Comparison of ENCODE assay signal across 8 cellular contexts in genomic region chr14:73458219-73458976, GRCh38. TPM values are rescaled to one million over a fixed set of nuclear protein-coding genes. Genes with fewer than 3 reads are reported as not detected.
A peak's percentile ranks its signal among the peaks of the same experiment; 100 is the strongest.
DNase-seq lines count a peak whose midpoint lies in the region; ATAC-seq and TF ChIP-seq lines count a peak whose summit lies in the region.

Gene NUMB, minus strand, starts transcription at chr14:73458546. Its CDS starts 102,795 bp downstream, at chr14:73355751.

- peak within 1 kb of the TSS; percentile 49; the same call in 1 of the 2 replicates for H2AFZ ChIP-seq in GM23338

- peak; percentile 99 for DNase-seq in Daoy (ENCODE audit: low read depth)
- peak; percentile 100 for DNase-seq in GM23338 (ENCODE audit: low spot score)
- peak; percentile 100 for DNase-seq in LHCN-M2 (ENCODE audit: low read depth)
- peak; percentile 97 for DNase-seq in RPMI8226
- DNase-seq in activated T-helper 1 cell treated with anti-CD3 and anti-CD28 coated beads, Interleukin-2, amount 50 U/mL, for 16 hours (ENCODE audit: low read depth in 1 of 2, low spot score in 1 of 2), result peak; percentile 84 to 92
- DNase-seq in fibroblast of gingiva (ENCODE audit: low read depth), result peak; percentile 100
- peak; percentile 98 for DNase-seq in naive B cell

- peak within 1 kb of the TSS; percentile 90 for H3K4me2 ChIP-seq in GM23338

- ATAC-seq in GM23338, result peak; percentile 90
- peak; percentile 96 to 97 for ATAC-seq in naive B cell (ENCODE audit: low read depth in 2 of 2)
- ATAC-seq in stimulated activated memory B cell treated with anti-CD40 and anti-IgM and Interleukin-4, amounts not matched to agents 10 μg/mL and 1 μg/mL and 100 μg/mL, for 72 hours, result peak; percentile 99

- no peaks in the 10 kb centered on the region for H3F3A ChIP-seq in GM23338 (replicated peaks; ENCODE audit: low read depth)

- peaks cover 23% of the 10 kb centered on the region for H4K20me1 ChIP-seq in GM23338 (replicated peaks; ENCODE audit: insufficient read depth)

- no peaks in the 10 kb centered on the region for H3K27me3 ChIP-seq in GM23338 (ENCODE audit: insufficient read depth)

- peaks cover 16% of the 10 kb centered on the region for H3K4me1 ChIP-seq in GM23338 (ENCODE audit: insufficient read depth)

- no peaks in the 10 kb centered on the region; the same call in 2 of the 3 replicates for H3K9me3 Mint-ChIP-seq in GM23338
- H3K9me3 Mint-ChIP-seq in naive B cell, result no peaks in the 10 kb centered on the region
- H3K9me3 Mint-ChIP-seq in stimulated activated memory B cell treated with anti-CD40 and anti-IgM and Interleukin-4, amounts not matched to agents 10 μg/mL and 1 μg/mL and 100 μg/mL, for 72 hours, result no peaks in the 10 kb centered on the region

- peak within 1 kb of the TSS; percentile 67 for H3K27ac ChIP-seq in GM23338 (ENCODE audit: low read depth)

- H3K27ac Mint-ChIP-seq in GM23338 (peak within 1 kb of the TSS; percentile 99), naive B cell (peak within 1 kb of the TSS; percentile 97 to 100 (median 99))
- peak within 1 kb of the TSS; percentile 90 for H3K27ac Mint-ChIP-seq in stimulated activated memory B cell treated with anti-CD40 and anti-IgM and Interleukin-4, amounts not matched to agents 10 μg/mL and 1 μg/mL and 100 μg/mL, for 72 hours

- H3K27me3 Mint-ChIP-seq in GM23338 (ENCODE audit: insufficient read depth, low read depth, poor library complexity), result peaks cover 16% of the 10 kb centered on the region
- no peaks in the 10 kb centered on the region for H3K27me3 Mint-ChIP-seq in naive B cell
- H3K27me3 Mint-ChIP-seq in stimulated activated memory B cell treated with anti-CD40 and anti-IgM and Interleukin-4, amounts not matched to agents 10 μg/mL and 1 μg/mL and 100 μg/mL, for 72 hours, result no peaks in the 10 kb centered on the region

- H3K4me1 Mint-ChIP-seq in GM23338, result peaks cover 33% of the 10 kb centered on the region
- H3K4me1 Mint-ChIP-seq in naive B cell, result peaks cover 43 to 60% (median 56%) of the 10 kb centered on the region in 3 donors
- H3K4me1 Mint-ChIP-seq in stimulated activated memory B cell treated with anti-CD40 and anti-IgM and Interleukin-4, amounts not matched to agents 10 μg/mL and 1 μg/mL and 100 μg/mL, for 72 hours, result peaks cover 45% of the 10 kb centered on the region

- no peaks in the 10 kb centered on the region for H3K9me2 ChIP-seq in GM23338 (ENCODE audit: insufficient read depth)

- peak within 1 kb of the TSS; percentile 84 for H3K4me3 ChIP-seq in GM23338

- H3K36me3 Mint-ChIP-seq in GM23338 (ENCODE audit: low read depth) (no peaks in the 10 kb centered on the region), naive B cell (peaks cover 0 to 8% of the 10 kb centered on the region in 2 donors)
- peaks cover 6% of the 10 kb centered on the region for H3K36me3 Mint-ChIP-seq in stimulated activated memory B cell treated with anti-CD40 and anti-IgM and Interleukin-4, amounts not matched to agents 10 μg/mL and 1 μg/mL and 100 μg/mL, for 72 hours

- peaks cover 46% of the 10 kb centered on the region for H3K79me2 ChIP-seq in GM23338 (replicated peaks; ENCODE audit: insufficient read depth)

- TF ChIP-seq CTCF in GM23338 (conservative IDR thresholded peaks at IDR 0.05; ENCODE audit: low read depth in 2 of 2), result no peak

- peak within 1 kb of the TSS; percentile 94 for H3K4me3 Mint-ChIP-seq in GM23338
- peak within 1 kb of the TSS; percentile 91 to 100 (median 97) for H3K4me3 Mint-ChIP-seq in naive B cell
- peak within 1 kb of the TSS; percentile 93 for H3K4me3 Mint-ChIP-seq in stimulated activated memory B cell treated with anti-CD40 and anti-IgM and Interleukin-4, amounts not matched to agents 10 μg/mL and 1 μg/mL and 100 μg/mL, for 72 hours

- no peaks in the 10 kb centered on the region for H3K36me3 ChIP-seq in GM23338 (ENCODE audit: insufficient read depth)

TF ChIP-seq in GM23338, 12 proteins besides CTCF, POLR2A, EP300 and RAD21 (continues in another document):
- TF ChIP-seq CREB1 (CRISPR knock-in tag; IDR thresholded peaks at IDR 0.05; ENCODE audit: low read depth) (peak; percentile 90), ZNF462 (CRISPR knock-in tag; IDR thresholded peaks at IDR 0.05) (no peak), STAT1 (IDR thresholded peaks at IDR 0.05; ENCODE audit: unreplicated experiment) (no peak), ETS1 (IDR thresholded peaks at IDR 0.05) (no peak), POLR2AphosphoS5 (IDR thresholded peaks at IDR 0.05; ENCODE audit: low read depth) (peak; percentile 93)

RNA-seq across cellular contexts. Expression of gene NUMB, which starts in this region (rescaled TPM):
- 12.9 and 15.2 TPM in 2 replicates for total RNA-seq in Daoy (2014; rRNA removed; shearing (Covaris generic))
- 34.3 and 36.7 TPM in 2 replicates for total RNA-seq in GM23338 (2014; rRNA removed; shearing (Covaris generic))
- polyA plus RNA-seq in GM23338 (2016; fragmentation: Nextera tagmentation; extraction: Ambion mirVana) (30.2 and 32.1 TPM in 2 replicates), naive B cell (ENCODE audit: low read depth in 6 of 6) (10 to 100 TPM; 52.0 to 87.2 (median 65.7) TPM)
- 25.2 and 33.3 TPM in 2 replicates for total RNA-seq in LHCN-M2 (2014; rRNA removed)
- polyA plus RNA-seq in LHCN-M2 (2012), result 24.8 TPM

Comparison
In these comparisons a context has a peak if more than half of its experiments do, and no peak if none do; other contexts are left out.
1. Peak in every context shown above with its lines: DNase-seq, ATAC-seq, H3K4me3 ChIP-seq and H3K27ac ChIP-seq.